ENCODE assay signal across 8 cellular contexts in genomic region chr15:56244237-56244810, GRCh38. TPM values are rescaled to one million over a fixed set of nuclear protein-coding genes. Genes with fewer than 3 reads are reported as not detected.
A peak's percentile ranks its signal among the peaks of the same experiment; 100 is the strongest.
DNase-seq lines count a peak whose midpoint lies in the region; ATAC-seq and TF ChIP-seq lines count a peak whose summit lies in the region.

No MANE protein-coding gene starts in this region.

- no peak for TF ChIP-seq EP300 in ovary (IDR thresholded peaks at IDR 0.05)

- peak overlapping the region; percentile 98 for H3K4me2 ChIP-seq in DOHH2 (ENCODE audit: low read length)

- 1% methylated on average over 22 of the region's 22 CpGs for WGBS in ovary, 3 donors

- peak; percentile 46 for DNase-seq in amniotic stem cell (lab: John Stamatoyannopoulos, UW)
- peak; percentile 27 for DNase-seq in left cardiac atrium
- peak; percentile 26 to 46 (median 38) for DNase-seq in ovary
- no peak for DNase-seq in GM19238 (ENCODE audit: insufficient read length, low spot score)

- TF ChIP-seq POLR2A in Raji (IDR thresholded peaks at IDR 0.05; ENCODE audit: insufficient read depth, low read depth, low read length) (peak; percentile 51), ovary (IDR thresholded peaks at IDR 0.05) (no peak)

- H3K9me2 ChIP-seq in DOHH2 (replicated peaks; ENCODE audit: control insufficient read depth, low read length), result no peaks in the 10 kb centered on the region

- no peaks in the 10 kb centered on the region for H3K27me3 ChIP-seq in DOHH2 (ENCODE audit: control insufficient read depth, low read length)
- H3K27me3 ChIP-seq in ovary, result no peaks in the 10 kb centered on the region

- H3K4me1 ChIP-seq in DOHH2 (ENCODE audit: control insufficient read depth, low read length) (peaks cover 42% of the 10 kb centered on the region), ovary (ENCODE audit: insufficient read depth) (peaks cover 2% of the 10 kb centered on the region)

- H3K79me2 ChIP-seq in DOHH2 (ENCODE audit: control insufficient read depth, low read length), result peaks cover 58% of the 10 kb centered on the region

- H4K20me1 ChIP-seq in DOHH2 (ENCODE audit: control insufficient read depth, insufficient read depth, low read depth, low read length), result no peaks in the 10 kb centered on the region

- H3F3A ChIP-seq in DOHH2 (ENCODE audit: control insufficient read depth, insufficient read depth), result peaks cover 14% of the 10 kb centered on the region

- no peaks in the 10 kb centered on the region; the same call in 1 of the 2 replicates for H3K9me3 ChIP-seq in DOHH2 (ENCODE audit: control insufficient read depth, insufficient read depth, low read length)
- H3K9me3 ChIP-seq in KOPT-K1 (ENCODE audit: insufficient read depth, low read length, poor library complexity, severe bottlenecking), result no peaks in the 10 kb centered on the region
- no peaks in the 10 kb centered on the region for H3K9me3 ChIP-seq in ovary

- no peak for TF ChIP-seq CTCF in DOHH2 (IDR thresholded peaks at IDR 0.05; ENCODE audit: low read depth, low read length, poor library complexity, severe bottlenecking)
- TF ChIP-seq CTCF in ovary (IDR thresholded peaks at IDR 0.05), result no peak

- ATAC-seq in left cardiac atrium, result peak; percentile 65 to 66
- ATAC-seq in GM21576 (IDR thresholded peaks at IDR 0.05; ENCODE audit: unreplicated experiment), result no peak

- H3K36me3 ChIP-seq in DOHH2 (ENCODE audit: control insufficient read depth, low read length), result peaks cover 22% of the 10 kb centered on the region
- peaks cover 5% of the 10 kb centered on the region; the same call in 1 of the 2 replicates for H3K36me3 ChIP-seq in KOPT-K1 (ENCODE audit: insufficient read depth, low read length)
- no peaks in the 10 kb centered on the region for H3K36me3 ChIP-seq in ovary

- H3K4me3 ChIP-seq in DOHH2 (ENCODE audit: low read length) (peak overlapping the region; percentile 88), ovary (peak overlapping the region; percentile 94)

- H3K27ac ChIP-seq in DOHH2 (ENCODE audit: low read depth, low read length) (peak overlapping the region; percentile 92), KOPT-K1 (ENCODE audit: low read depth, low read length, poor library complexity, severe bottlenecking) (peak overlapping the region; percentile 85), ovary (peak overlapping the region in 1 of 2 donors; percentile 87)

- intact Hi-C loops in left cardiac atrium (cut with DNase I), result loop anchor here in 1 of 2 donors (10.0 kb wide), 1 partner anchor 140 kb away; no protein-coding TSS in a partner anchor
- intact Hi-C loops in ovary (cut with DNase I), result loop anchor here in 1 of 4 donors (10.0 kb wide), 1 partner anchor 250 kb away; the partner anchor contains the start of gene NEDD4

RNA-seq across cellular contexts. Expression of gene RFX7, which starts 0.6 kb away (rescaled TPM):
- total RNA-seq in left cardiac atrium (1 to 10 TPM; 5.6 to 8.2 TPM), ovary (10 to 100 TPM in 5 of 7 donors, 1 to 10 TPM in 2; 6.3 to 19.5 (median 16.3) TPM)
- 10 to 100 TPM in 1 of 2 donors, 1 to 10 TPM in 1; 3.0 to 10.8 TPM for polyA plus RNA-seq in ovary
